34 cellular contexts compared by ENCODE assay signal in genomic region chr10:77233466-77233865, GRCh38.
"Had no signal": no experiment of that assay in that cellular context is flagged by ENCODE, and none has a peak within 500 bp of the region (broad histone marks: within the 10 kb centered on the region; RNA-seq: fewer than 3 reads in every experiment).

No MANE protein-coding gene starts in this region.

- H3K4me1 Mint-ChIP-seq: activated CD4-positive, alpha-beta T cell treated with anti-CD3 and anti-CD28 coated beads for 36 hours; activated CD4-positive, alpha-beta T cell treated with anti-CD3 and anti-CD28 coated beads, Interleukin-2, amount 10 ng/mL, durations not matched to agents 24 days and 14 days; activated CD8-positive, alpha-beta memory T cell treated with anti-CD3 and anti-CD28 coated beads, Interleukin-2, amount 10 ng/mL, durations not matched to agents 7 days and 5 days; activated naive CD4-positive, alpha-beta T cell treated with anti-CD3 and anti-CD28 coated beads, Interleukin-2, amount 10 ng/mL, durations not matched to agents 7 days and 5 days; T-helper 17 cell had no signal

- H3K27me3 Mint-ChIP-seq: activated CD4-positive, alpha-beta memory T cell treated with anti-CD3 and anti-CD28 coated beads for 36 hours; activated CD4-positive, alpha-beta T cell treated with anti-CD3 and anti-CD28 coated beads for 36 hours; activated CD4-positive, alpha-beta T cell treated with anti-CD3 and anti-CD28 coated beads, Interleukin-2, amount 10 ng/mL, durations not matched to agents 24 days and 14 days; activated naive CD4-positive, alpha-beta T cell treated with anti-CD3 and anti-CD28 coated beads, Interleukin-2, amount 10 ng/mL, durations not matched to agents 7 days and 5 days; activated naive CD8-positive, alpha-beta T cell had no signal

- H3K9me3 Mint-ChIP-seq: activated CD4-positive, alpha-beta memory T cell treated with anti-CD3 and anti-CD28 coated beads for 36 hours; activated CD4-positive, alpha-beta T cell treated with anti-CD3 and anti-CD28 coated beads, Interleukin-2, amount 10 ng/mL, durations not matched to agents 24 days and 14 days; activated naive CD4-positive, alpha-beta T cell treated with anti-CD3 and anti-CD28 coated beads, Interleukin-2, amount 10 ng/mL, durations not matched to agents 7 days and 5 days; activated T-helper 1 cell treated with anti-CD3 and anti-CD28 coated beads, Interleukin-12 subunit alpha, Interleukin-12 subunit beta, Interleukin-2, Interleukin-4 antibody, amounts not matched to agents 30 ng/mL and 10 ng/mL and 1 ng/mL, durations not matched to agents 14 hours and 24 hours and 36 hours; activated T-helper 2 cell treated with anti-CD3 and anti-CD28 coated beads, Interferon-gamma antibody, Interleukin-2, Interleukin-4, amounts not matched to agents 10 μg/mL and 5 μg/mL and 100 μg/mL, durations not matched to agents 14 hours and 24 hours and 36 hours; effector memory CD8-positive, alpha-beta T cell; T-helper 2 cell treated with Interferon-gamma antibody and Interleukin-4, amounts not matched to agents 5 μg/mL and 100 μg/mL, for 36 hours had no signal

- H3K4me3 Mint-ChIP-seq: activated CD4-positive, alpha-beta memory T cell treated with anti-CD3 and anti-CD28 coated beads for 36 hours; activated CD4-positive, alpha-beta T cell treated with anti-CD3 and anti-CD28 coated beads for 36 hours; activated CD4-positive, alpha-beta T cell treated with anti-CD3 and anti-CD28 coated beads, Interleukin-2, amount 10 ng/mL, durations not matched to agents 24 days and 14 days; activated CD8-positive, alpha-beta memory T cell treated with anti-CD3 and anti-CD28 coated beads, Interleukin-2, amount 10 ng/mL, durations not matched to agents 7 days and 5 days; activated CD8-positive, alpha-beta T cell treated with anti-CD3 and anti-CD28 coated beads, Interleukin-2, amount 10 ng/mL, durations not matched to agents 7 days and 5 days; activated naive CD4-positive, alpha-beta T cell treated with anti-CD3 and anti-CD28 coated beads, Interleukin-2, amount 10 ng/mL, durations not matched to agents 7 days and 5 days; activated naive CD8-positive, alpha-beta T cell; activated T-helper 1 cell treated with anti-CD3 and anti-CD28 coated beads, Interleukin-12 subunit alpha, Interleukin-12 subunit beta, Interleukin-2, Interleukin-4 antibody, amounts not matched to agents 30 ng/mL and 10 ng/mL and 1 ng/mL, durations not matched to agents 14 hours and 24 hours and 36 hours; effector memory CD8-positive, alpha-beta T cell; T-helper 17 cell; T-helper 2 cell treated with Interferon-gamma antibody and Interleukin-4, amounts not matched to agents 5 μg/mL and 100 μg/mL, for 36 hours had no signal

- H3K4me1 ChIP-seq: heart right ventricle had no signal

- H3K4me3 ChIP-seq: body of pancreas, esophagus squamous epithelium, gastroesophageal sphincter, heart right ventricle had no signal

- FAIRE-seq: endometrium, endothelial cell of umbilical vein had no signal

- DNase-seq: activated CD4-positive, alpha-beta memory T cell treated with anti-CD3 and anti-CD28 coated beads for 36 hours; activated CD4-positive, alpha-beta T cell treated with anti-CD3 and anti-CD28 coated beads for 36 hours; activated CD4-positive, alpha-beta T cell treated with anti-CD3 and anti-CD28 coated beads, Interleukin-2, amount 10 ng/mL, durations not matched to agents 24 days and 14 days; activated CD4-positive, CD25-positive, alpha-beta regulatory T cell; activated CD4-positive, CD25-positive, alpha-beta regulatory T cell treated with anti-CD3 and anti-CD28 coated beads, Interleukin-2, amount 50 U/mL, for 72 hours; activated CD8-positive, alpha-beta memory T cell treated with anti-CD3 and anti-CD28 coated beads, Interleukin-2, amount 10 ng/mL, durations not matched to agents 7 days and 5 days; activated CD8-positive, alpha-beta memory T cell treated with anti-CD3 and anti-CD28 coated beads, Interleukin-2, amount 50 U/mL, for 4 hours; activated CD8-positive, alpha-beta T cell treated with anti-CD3 and anti-CD28 coated beads, Interleukin-2, amount 10 ng/mL, durations not matched to agents 7 days and 5 days; activated effector memory CD4-positive, alpha-beta T cell treated with anti-CD3 and anti-CD28 coated beads, Interleukin-2, amount 50 U/mL, for 16 hours; activated naive CD4-positive, alpha-beta T cell treated with anti-CD3 and anti-CD28 coated beads, Interleukin-2, amount 10 ng/mL, durations not matched to agents 7 days and 5 days; activated T-cell treated with anti-CD3 and anti-CD28 coated beads, Interleukin-2, amount 50 U/mL, for 1 hour; activated T-cell treated with anti-CD3 and anti-CD28 coated beads, Interleukin-2, amount 50 U/mL, for 48 hours; amniotic stem cell; anterior cingulate cortex; body of pancreas; caudate nucleus; cortex of kidney; dermis blood vessel endothelial cell; effector CD4-positive, alpha-beta T cell; effector memory CD8-positive, alpha-beta T cell; esophagus squamous epithelium; foreskin melanocyte; heart right ventricle; T-helper 1 cell; T-helper 17 cell; T1000 had no signal

- H3K9me3 ChIP-seq: body of pancreas, esophagus squamous epithelium, gastroesophageal sphincter, heart right ventricle had no signal

- H3K27ac Mint-ChIP-seq: activated CD4-positive, alpha-beta memory T cell treated with anti-CD3 and anti-CD28 coated beads for 36 hours; activated CD4-positive, alpha-beta T cell treated with anti-CD3 and anti-CD28 coated beads for 36 hours; activated CD4-positive, alpha-beta T cell treated with anti-CD3 and anti-CD28 coated beads, Interleukin-2, amount 10 ng/mL, durations not matched to agents 24 days and 14 days; activated CD8-positive, alpha-beta memory T cell treated with anti-CD3 and anti-CD28 coated beads, Interleukin-2, amount 10 ng/mL, durations not matched to agents 7 days and 5 days; activated CD8-positive, alpha-beta T cell treated with anti-CD3 and anti-CD28 coated beads, Interleukin-2, amount 10 ng/mL, durations not matched to agents 7 days and 5 days; activated naive CD4-positive, alpha-beta T cell treated with anti-CD3 and anti-CD28 coated beads, Interleukin-2, amount 10 ng/mL, durations not matched to agents 7 days and 5 days; activated naive CD8-positive, alpha-beta T cell; activated T-helper 1 cell treated with anti-CD3 and anti-CD28 coated beads, Interleukin-12 subunit alpha, Interleukin-12 subunit beta, Interleukin-2, Interleukin-4 antibody, amounts not matched to agents 30 ng/mL and 10 ng/mL and 1 ng/mL, durations not matched to agents 14 hours and 24 hours and 36 hours; activated T-helper 2 cell treated with anti-CD3 and anti-CD28 coated beads, Interferon-gamma antibody, Interleukin-2, Interleukin-4, amounts not matched to agents 10 μg/mL and 5 μg/mL and 100 μg/mL, durations not matched to agents 14 hours and 24 hours and 36 hours; effector memory CD8-positive, alpha-beta T cell; T-helper 17 cell; T-helper 2 cell treated with Interferon-gamma antibody and Interleukin-4, amounts not matched to agents 5 μg/mL and 100 μg/mL, for 36 hours had no signal

- H3K27ac ChIP-seq: epithelial cell of prostate, heart right ventricle had no signal

- H3K36me3 Mint-ChIP-seq: activated CD4-positive, alpha-beta memory T cell treated with anti-CD3 and anti-CD28 coated beads for 36 hours; activated CD8-positive, alpha-beta memory T cell treated with anti-CD3 and anti-CD28 coated beads, Interleukin-2, amount 10 ng/mL, durations not matched to agents 7 days and 5 days; activated naive CD4-positive, alpha-beta T cell treated with anti-CD3 and anti-CD28 coated beads, Interleukin-2, amount 10 ng/mL, durations not matched to agents 7 days and 5 days; activated naive CD8-positive, alpha-beta T cell had no signal

- H3K36me3 ChIP-seq: esophagus squamous epithelium, gastroesophageal sphincter, heart right ventricle had no signal

- H3K27me3 ChIP-seq: body of pancreas, esophagus squamous epithelium, gastroesophageal sphincter had no signal
